Comparison of ENCODE assay signal across 15 cellular contexts in the genomic region with DNA sequence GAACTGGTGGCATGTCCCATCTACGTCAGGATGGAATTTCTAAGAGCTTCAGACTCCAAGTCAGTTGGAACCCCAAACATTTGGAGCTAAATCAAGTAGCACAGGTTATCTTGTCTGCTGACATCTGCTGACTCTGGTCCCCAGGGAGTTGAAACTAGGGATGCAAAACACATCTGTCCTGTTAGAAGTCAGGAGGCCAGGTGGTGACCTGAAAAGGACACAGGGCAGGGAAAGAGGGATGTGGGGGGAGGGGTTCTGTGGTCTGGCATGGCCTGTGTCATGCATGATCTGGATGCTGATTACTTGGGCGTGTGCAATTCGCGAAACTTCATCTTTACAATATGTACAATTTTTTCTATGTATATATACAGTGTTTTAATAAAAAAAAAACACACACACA.
"Had no signal": no experiment of that assay in that cellular context is flagged by ENCODE, and none has a peak within 500 bp of the region (broad histone marks: within the 10 kb centered on the region; RNA-seq: fewer than 3 reads in every experiment).

No MANE protein-coding gene starts in this region.

- H3K4me3 ChIP-seq: left ventricle myocardium inferior, thyroid gland, uterus had no signal

- H3K27me3 ChIP-seq: thyroid gland, uterus had no signal

- H3K4me1 ChIP-seq: uterus had no signal

- ATAC-seq: activated CD4-positive, alpha-beta T cell treated with anti-CD3 and anti-CD28 coated beads for 36 hours; activated naive CD4-positive, alpha-beta T cell treated with anti-CD3 and anti-CD28 coated beads, Interleukin-2, amount 50 U/mL, for 72 hours; stimulated activated naive B cell treated with anti-CD40 and anti-IgM and Interleukin-4, amounts not matched to agents 10 μg/mL and 1 μg/mL and 100 μg/mL, for 72 hours had no signal

- DNase-seq: activated CD4-positive, alpha-beta memory T cell treated with anti-CD3 and anti-CD28 coated beads for 36 hours; activated CD4-positive, alpha-beta T cell treated with anti-CD3 and anti-CD28 coated beads for 36 hours; activated gamma-delta T cell; activated T-cell treated with anti-CD3 and anti-CD28 coated beads, Interleukin-2, amount 50 U/mL, for 24 hours; left ventricle myocardium inferior; mesenchymal stem cell; occipital lobe; stimulated activated CD4-positive, alpha-beta T cell treated with anti-CD3 and anti-CD28 coated beads, Interleukin-15, amount 100 ng/mL, for 24 hours; stimulated activated CD4-positive, alpha-beta T cell treated with anti-CD3 and anti-CD28 coated beads, Interleukin-4, amount 100 ng/mL, for 1 hour; stimulated activated naive B cell treated with anti-CD40 and anti-IgM and Interleukin-4, amounts not matched to agents 10 μg/mL and 1 μg/mL and 100 μg/mL, for 72 hours; thyroid gland; uterus had no signal

- H3K27ac ChIP-seq: left ventricle myocardium inferior, thyroid gland, uterus, VCaP had no signal

- H3K36me3 ChIP-seq: left ventricle myocardium inferior, thyroid gland, uterus had no signal

- H3K9me3 ChIP-seq: left ventricle myocardium inferior, thyroid gland, uterus had no signal

- FAIRE-seq: colon had no signal
